ENCODE assay signal across 13 cellular contexts in genomic region chr3:142852009-142852408, GRCh38. TPM values are rescaled to one million over a fixed set of nuclear protein-coding genes. Genes with fewer than 3 reads are reported as not detected.
"Had no signal": no experiment of that assay in that cellular context is flagged by ENCODE, and none has a peak within 500 bp of the region (broad histone marks: within the 10 kb centered on the region; RNA-seq: fewer than 3 reads in every experiment).

No MANE protein-coding gene starts in this region.

- H3K27ac ChIP-seq: cardiac muscle cell, pancreas had no signal

- H3K4me3 ChIP-seq: cardiac muscle cell, pancreas had no signal

- ATAC-seq: esophagus mucosa, left cardiac atrium, pancreas had no signal

- FAIRE-seq: astrocyte, endometrium, pancreas had no signal

- DNase-seq: activated CD4-positive, alpha-beta memory T cell treated with anti-CD3 and anti-CD28 coated beads, Interleukin-2, amount 10 ng/mL, durations not matched to agents 7 days and 5 days; activated naive CD4-positive, alpha-beta T cell treated with anti-CD3 and anti-CD28 coated beads for 36 hours; immature natural killer cell; left cardiac atrium; naive B cell; pancreas; substantia nigra; trophoblast cell had no signal

- H3K9me3 ChIP-seq: pancreas had no signal

RNA-seq across cellular contexts. Expression of gene PCOLCE2, which starts 36.9 kb away (rescaled TPM):
- total RNA-seq: lung microvascular endothelial cell had no signal
- polyA plus RNA-seq: immature natural killer cell had no signal
